18 cellular contexts compared by ENCODE assay signal in genomic region chr2:241180495-241180894, GRCh38.
"Had no signal": no experiment of that assay in that cellular context is flagged by ENCODE, and none has a peak within 500 bp of the region (broad histone marks: within the 10 kb centered on the region; RNA-seq: fewer than 3 reads in every experiment).

No MANE protein-coding gene starts in this region.

- H3K27me3 ChIP-seq: brain microvascular endothelial cell, gastrocnemius medialis, heart left ventricle had no signal

- H3K9me3 Mint-ChIP-seq: activated CD4-positive, alpha-beta T cell treated with anti-CD3 and anti-CD28 coated beads, Interleukin-2, amount 10 ng/mL, durations not matched to agents 24 days and 14 days; naive B cell; stimulated activated effector memory CD8-positive, alpha-beta T cell treated with anti-CD3 and anti-CD28 coated beads, Interleukin-12 subunit alpha, Interleukin-12 subunit beta, amount 100 ng/mL, for 72 hours had no signal

- H3K27ac ChIP-seq: brain microvascular endothelial cell, gastrocnemius medialis, heart left ventricle, thoracic aorta had no signal

- DNase-seq: activated CD4-positive, alpha-beta T cell treated with anti-CD3 and anti-CD28 coated beads, Interleukin-2, amount 10 ng/mL, durations not matched to agents 24 days and 14 days; activated CD8-positive, alpha-beta memory T cell treated with anti-CD3 and anti-CD28 coated beads, Interleukin-2, amount 50 U/mL, for 4 hours; activated CD8-positive, alpha-beta T cell treated with anti-CD3 and anti-CD28 coated beads, Interleukin-2, amount 10 ng/mL, durations not matched to agents 7 days and 5 days; activated gamma-delta T cell; brain microvascular endothelial cell; cerebellar nuclear complex; dermis blood vessel endothelial cell; erythroblast; gastrocnemius medialis; heart left ventricle; naive B cell; retina; T-helper 17 cell had no signal

- H3K27me3 Mint-ChIP-seq: activated CD4-positive, alpha-beta T cell treated with anti-CD3 and anti-CD28 coated beads, Interleukin-2, amount 10 ng/mL, durations not matched to agents 24 days and 14 days; activated naive CD8-positive, alpha-beta T cell; naive B cell; T-helper 17 cell had no signal

- H3K4me3 Mint-ChIP-seq: activated CD4-positive, alpha-beta T cell treated with anti-CD3 and anti-CD28 coated beads, Interleukin-2, amount 10 ng/mL, durations not matched to agents 24 days and 14 days; activated CD8-positive, alpha-beta T cell treated with anti-CD3 and anti-CD28 coated beads, Interleukin-2, amount 10 ng/mL, durations not matched to agents 7 days and 5 days; activated naive CD8-positive, alpha-beta T cell; naive B cell; stimulated activated effector memory CD8-positive, alpha-beta T cell treated with anti-CD3 and anti-CD28 coated beads, Interleukin-12 subunit alpha, Interleukin-12 subunit beta, amount 100 ng/mL, for 72 hours; T-helper 17 cell had no signal

- H3K4me1 ChIP-seq: gastrocnemius medialis had no signal

- H3K9me3 ChIP-seq: gastrocnemius medialis, heart left ventricle, thoracic aorta had no signal

- H3K27ac Mint-ChIP-seq: activated CD8-positive, alpha-beta T cell treated with anti-CD3 and anti-CD28 coated beads, Interleukin-2, amount 10 ng/mL, durations not matched to agents 7 days and 5 days; activated naive CD8-positive, alpha-beta T cell; stimulated activated effector memory CD8-positive, alpha-beta T cell treated with anti-CD3 and anti-CD28 coated beads, Interleukin-12 subunit alpha, Interleukin-12 subunit beta, amount 100 ng/mL, for 72 hours had no signal

- ATAC-seq: activated CD8-positive, alpha-beta T cell treated with anti-CD3 and anti-CD28 coated beads, Interleukin-2, amount 10 ng/mL, durations not matched to agents 7 days and 5 days; gastrocnemius medialis; left colon; T-helper 17 cell had no signal

- H3K4me3 ChIP-seq: gastrocnemius medialis, heart left ventricle, lung, thoracic aorta had no signal

- H3K4me1 Mint-ChIP-seq: naive B cell, T-helper 17 cell had no signal
